8 cellular contexts compared by ENCODE assay signal in the genomic region with DNA sequence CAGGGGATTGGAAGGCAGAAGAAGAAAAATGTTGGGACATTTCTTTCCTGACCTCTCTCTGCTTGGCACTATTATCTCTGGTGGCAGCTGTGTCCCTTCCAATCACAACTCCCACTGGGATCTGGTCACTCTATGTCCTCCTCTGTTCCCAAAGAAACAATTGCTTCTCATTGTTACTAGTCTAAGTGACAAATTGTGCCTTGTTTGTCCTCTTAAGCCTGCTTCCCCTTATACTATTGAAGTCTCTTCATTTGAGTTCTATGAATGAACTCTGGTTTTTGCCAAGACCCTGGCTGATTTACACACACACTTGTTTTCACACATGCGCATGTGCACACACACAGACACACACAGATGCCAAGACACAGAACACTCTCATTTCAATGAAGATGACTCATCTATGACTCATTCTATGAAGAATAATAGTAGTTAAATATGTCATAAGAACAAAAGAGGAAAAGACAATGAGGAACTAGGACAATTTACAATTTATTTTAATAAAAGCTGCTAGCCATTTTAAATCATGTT.
DNase-seq lines count a peak whose midpoint lies in the region; ATAC-seq and TF ChIP-seq lines count a peak whose summit lies in the region.

No MANE protein-coding gene starts in this region.

- H3K4me1 ChIP-seq in right cardiac atrium (ENCODE audit: control insufficient read depth, insufficient read depth, low read length), result no peaks in the 10 kb centered on the region
- H3K4me1 ChIP-seq in upper lobe of right lung, result no peaks in the 10 kb centered on the region

- no peak for TF ChIP-seq CTCF in upper lobe of right lung (IDR thresholded peaks at IDR 0.05)

- ATAC-seq in right cardiac atrium (peak; percentile 22 to 39), Right ventricle myocardium inferior (no peak), upper lobe of right lung (peak; percentile 36), HG03432 (IDR thresholded peaks at IDR 0.05; ENCODE audit: unreplicated experiment) (no peak)

- H3K36me3 ChIP-seq in upper lobe of right lung, result no peaks in the 10 kb centered on the region

- no peak overlapping the region for H3K4me3 ChIP-seq in right cardiac atrium (ENCODE audit: low read length)
- no peak overlapping the region for H3K4me3 ChIP-seq in upper lobe of right lung

- no peak overlapping the region for H3K27ac ChIP-seq in right cardiac atrium (ENCODE audit: low read length)
- H3K27ac ChIP-seq in upper lobe of right lung, result no peak overlapping the region

- H3K9me3 ChIP-seq in right cardiac atrium (ENCODE audit: control insufficient read depth, low read length) (no peaks in the 10 kb centered on the region), upper lobe of right lung (no peaks in the 10 kb centered on the region)

- H3K27me3 ChIP-seq in right cardiac atrium (ENCODE audit: control insufficient read depth, insufficient read depth) (no peaks in the 10 kb centered on the region), upper lobe of right lung (no peaks in the 10 kb centered on the region)

- 46% methylated on average over 1 of the region's 1 CpG for WGBS in right cardiac atrium

- peak; percentile 22 to 42 (median 33) for DNase-seq in right cardiac atrium
- no peak for DNase-seq in Right ventricle myocardium inferior (ENCODE audit: missing footprints)
- peak; percentile 58 for DNase-seq in NCI-H446 treated with DMSO at 0.1 percent for 48 hours (lab: John Stamatoyannopoulos, UW)
- peak; percentile 76 for DNase-seq in fibroblast of gingiva (ENCODE audit: low read depth)
- DNase-seq in upper lobe of right lung, result no peak
- no peak for DNase-seq in NCI-H526 (lab: John Stamatoyannopoulos, UW)
- DNase-seq in NCI-H2196 treated with DMSO at 0.1 percent for 48 hours (lab: John Stamatoyannopoulos, UW; ENCODE audit: unreplicated experiment), result no peak

- intact Hi-C loops in right cardiac atrium (cut with DNase I), result no loop called here
- intact Hi-C loops in Right ventricle myocardium inferior (cut with DNase I), result no loop called here
- intact Hi-C loops in upper lobe of right lung (cut with DNase I), result no loop called here

Comparison
In these comparisons a context has a peak if more than half of its experiments do, and no peak if none do; other contexts are left out.
1. ATAC-seq: peak in right cardiac atrium (2 of 2) and upper lobe of right lung (single experiment); none in Right ventricle myocardium inferior (single experiment) and HG03432 (single experiment).
2. DNase-seq: peak in right cardiac atrium (3 of 3), NCI-H446 treated with DMSO at 0.1 percent for 48 hours (single experiment) and fibroblast of gingiva (single experiment); none in Right ventricle myocardium inferior (single experiment), upper lobe of right lung (single experiment), NCI-H526 (0 of 2) and NCI-H2196 treated with DMSO at 0.1 percent for 48 hours (single experiment).